ENCODE assay signal across 26 cellular contexts in genomic region chr16:31193874-31194273, GRCh38. TPM values are rescaled to one million over a fixed set of nuclear protein-coding genes. Genes with fewer than 3 reads are reported as not detected.
DNase-seq lines count a peak whose midpoint lies in the region; ATAC-seq and TF ChIP-seq lines count a peak whose summit lies in the region.
"Had no signal": no experiment of that assay in that cellular context is flagged by ENCODE, and none has a peak within 500 bp of the region (broad histone marks: within the 10 kb centered on the region; RNA-seq: fewer than 3 reads in every experiment).

No MANE protein-coding gene starts in this region.

- H3K27me3 Mint-ChIP-seq in activated T-cell treated with anti-CD3 and anti-CD28 coated beads, Interleukin-2, amount 50 U/mL, for 72 hours (ENCODE audit: low read depth): no peaks in the 10 kb centered on the region
- H3K27me3 Mint-ChIP-seq in neural progenitor cell (ENCODE audit: insufficient read depth, low read depth): peaks cover 15% of the 10 kb centered on the region
- H3K27me3 Mint-ChIP-seq: activated CD4-positive, alpha-beta T cell treated with anti-CD3 and anti-CD28 coated beads for 36 hours; CD4-positive, alpha-beta memory T cell; memory B cell had no signal

- H2AFZ ChIP-seq in HCT116 (ENCODE audit: low read depth, low read length, poor library complexity, severe bottlenecking): no peak overlapping the region
- no peak overlapping the region for H2AFZ ChIP-seq in neural progenitor cell (replicated peaks)

- no peak overlapping the region for H3K4me2 ChIP-seq in HCT116 (ENCODE audit: low read length)
- no peak overlapping the region for H3K4me2 ChIP-seq in neural progenitor cell

- H4K20me1 ChIP-seq in HCT116 (ENCODE audit: insufficient read depth) (peaks cover 56% of the 10 kb centered on the region; the same call in 1 of the 2 replicates), neural progenitor cell (ENCODE audit: low read depth) (peaks cover 95% of the 10 kb centered on the region)

- H3K4me1 ChIP-seq in HCT116 (ENCODE audit: control insufficient read depth in 1 of 2, insufficient read depth in 2 of 2, low read length in 2 of 2): no peaks in the 10 kb centered on the region
- H3K4me1 ChIP-seq in neural progenitor cell: no peaks in the 10 kb centered on the region
- H3K4me1 ChIP-seq in gastrocnemius medialis: no peaks in the 10 kb centered on the region
- no peaks in the 10 kb centered on the region for H3K4me1 ChIP-seq in upper lobe of right lung
- H3K4me1 ChIP-seq: psoas muscle, testis had no signal

- DNase-seq in activated T-cell treated with anti-CD3 and anti-CD28 coated beads, Interleukin-2, amount 50 U/mL, for 72 hours: no peak
- no peak for DNase-seq in activated T-cell treated with anti-CD3 and anti-CD28 coated beads, Interleukin-2, amount 50 U/mL, for 1 hour
- DNase-seq in HCT116 (ENCODE audit: low read depth, low spot score) (no peak), neural progenitor cell (ENCODE audit: low spot score) (no peak), gastrocnemius medialis (no peak), upper lobe of right lung (no peak)
- DNase-seq in activated naive CD4-positive, alpha-beta T cell treated with anti-CD3 and anti-CD28 coated beads, Interleukin-2, amount 50 U/mL, for 72 hours (ENCODE audit: low spot score in 2 of 2): no peak
- DNase-seq: activated CD4-positive, alpha-beta T cell treated with anti-CD3 and anti-CD28 coated beads for 36 hours; AML-193; CD4-positive, alpha-beta memory T cell; H7; hippocampal formation; left colon; NCI-H1417 treated with DMSO at 0.1 percent for 48 hours; psoas muscle; stimulated activated naive CD8-positive, alpha-beta T cell treated with anti-CD3 and anti-CD28 coated beads, Interleukin-15, Interleukin-2, amounts not matched to agents 100 U/mL and 50 U/mL, for 24 hours; testis had no signal

- CTCF ChIA-PET in HCT116 (lab: Charles Lee): no interaction called here

- H3K9me3 Mint-ChIP-seq in activated T-cell treated with anti-CD3 and anti-CD28 coated beads, Interleukin-2, amount 50 U/mL, for 72 hours: no peaks in the 10 kb centered on the region
- H3K9me3 Mint-ChIP-seq in activated naive CD4-positive, alpha-beta T cell treated with anti-CD3 and anti-CD28 coated beads, Interleukin-2, amount 50 U/mL, for 72 hours: no peaks in the 10 kb centered on the region
- no peaks in the 10 kb centered on the region for H3K9me3 Mint-ChIP-seq in neural progenitor cell
- H3K9me3 Mint-ChIP-seq: memory B cell had no signal

- intact Hi-C loops in HCT116 (cut with micrococcal nuclease): no loop called here
- intact Hi-C loops in gastrocnemius medialis (cut with DNase I; ENCODE audit: low total_unique reads): no loop called here
- intact Hi-C loops in upper lobe of right lung (cut with DNase I): no loop called here

- no peak overlapping the region for H3K9ac ChIP-seq in HCT116 (ENCODE audit: low read length)
- no peak overlapping the region for H3K9ac ChIP-seq in neural progenitor cell

- no peaks in the 10 kb centered on the region for H3K9me3 ChIP-seq in HCT116 (ENCODE audit: control insufficient read depth in 1 of 2, insufficient read depth in 1 of 2, low read depth in 1 of 2, low read length in 2 of 2)
- no peaks in the 10 kb centered on the region for H3K9me3 ChIP-seq in neural progenitor cell (ENCODE audit: low read depth)
- H3K9me3 ChIP-seq in gastrocnemius medialis: no peaks in the 10 kb centered on the region
- H3K9me3 ChIP-seq in upper lobe of right lung: no peaks in the 10 kb centered on the region
- H3K9me3 ChIP-seq: psoas muscle, testis had no signal

- peaks cover 94% of the 10 kb centered on the region for H3F3A ChIP-seq in neural progenitor cell (ENCODE audit: low read depth)

- H3K9me2 ChIP-seq in HCT116 (ENCODE audit: insufficient read depth): no peaks in the 10 kb centered on the region

- in situ Hi-C loops in gastrocnemius medialis (cut with MboI; ENCODE audit: low sequenced_read_pairs in 4 of 4): loop anchor here in 2 of 4 donors (25.0 kb wide), 1 partner anchor 668 kb away; the partner anchor contains the start of gene ZNF267 (in 2 of the 2)

- H3K27me3 ChIP-seq in HCT116 (ENCODE audit: insufficient read depth, low read length) (no peaks in the 10 kb centered on the region), neural progenitor cell (no peaks in the 10 kb centered on the region), gastrocnemius medialis (no peaks in the 10 kb centered on the region), upper lobe of right lung (no peaks in the 10 kb centered on the region)
- H3K27me3 ChIP-seq: testis had no signal

- TF ChIP-seq POLR2A in HCT116 (IDR thresholded peaks at IDR 0.05; ENCODE audit: borderline replicate concordance, extremely low read depth, insufficient read depth, insufficient read length) (no peak), gastrocnemius medialis (IDR thresholded peaks at IDR 0.05) (no peak)

- peaks cover 89% of the 10 kb centered on the region for H3K4me1 Mint-ChIP-seq in activated T-cell treated with anti-CD3 and anti-CD28 coated beads, Interleukin-2, amount 50 U/mL, for 72 hours (ENCODE audit: low read depth)
- no peaks in the 10 kb centered on the region for H3K4me1 Mint-ChIP-seq in neural progenitor cell

- ATAC-seq in activated T-cell treated with anti-CD3 and anti-CD28 coated beads, Interleukin-2, amount 50 U/mL, for 72 hours (replicated peaks in 1 of 2): peak in 1 of 2 donors; percentile 0
- no peak for ATAC-seq in HCT116
- ATAC-seq in activated naive CD4-positive, alpha-beta T cell treated with anti-CD3 and anti-CD28 coated beads, Interleukin-2, amount 50 U/mL, for 72 hours: no peak
- ATAC-seq in gastrocnemius medialis: no peak
- no peak for ATAC-seq in HG02763 (IDR thresholded peaks at IDR 0.05; ENCODE audit: unreplicated experiment)
- no peak for ATAC-seq in upper lobe of right lung
- ATAC-seq: activated CD4-positive, alpha-beta T cell treated with anti-CD3 and anti-CD28 coated beads for 36 hours; left colon; psoas muscle; stimulated activated naive CD8-positive, alpha-beta T cell treated with anti-CD3 and anti-CD28 coated beads, Interleukin-15, Interleukin-2, amounts not matched to agents 100 U/mL and 50 U/mL, for 24 hours had no signal

- TF ChIP-seq CTCF in HCT116 (IDR thresholded peaks at IDR 0.05 in 2 of 3, conservative IDR thresholded peaks at IDR 0.05 in 1 of 3; ENCODE audit: borderline replicate concordance in 1 of 3, insufficient read depth in 1 of 3, low read depth in 2 of 3, low read length in 2 of 3) (no peak), neural progenitor cell (IDR thresholded peaks at IDR 0.05) (no peak), gastrocnemius medialis (IDR thresholded peaks at IDR 0.05 in 4 of 5, conservative IDR thresholded peaks at IDR 0.05 in 1 of 5) (no peak), upper lobe of right lung (IDR thresholded peaks at IDR 0.05) (no peak)

- H3K27ac ChIP-seq in HCT116 (ENCODE audit: low read depth, low read length) (no peak overlapping the region), neural progenitor cell (no peak overlapping the region), gastrocnemius medialis (no peak overlapping the region), upper lobe of right lung (no peak overlapping the region)
- H3K27ac ChIP-seq: psoas muscle, SK-N-MC, testis had no signal

- H3K4me3 ChIP-seq in HCT116 (replicated peaks in 1 of 2; ENCODE audit: low read depth in 1 of 2, low read length in 2 of 2): no peak overlapping the region
- no peak overlapping the region for H3K4me3 ChIP-seq in neural progenitor cell
- H3K4me3 ChIP-seq in gastrocnemius medialis: no peak overlapping the region
- H3K4me3 ChIP-seq in upper lobe of right lung: no peak overlapping the region
- H3K4me3 ChIP-seq: psoas muscle, SK-N-MC, testis had no signal

- POLR2A ChIA-PET in HCT116 (lab: Charles Lee): interaction anchor here (0.9 kb wide), 1 partner anchor 14 kb away, joined by 4 read pairs; the partner anchor contains the start of gene FUS

- H3K36me3 ChIP-seq in HCT116 (ENCODE audit: control insufficient read depth in 1 of 2, insufficient read depth in 2 of 2, low read length in 2 of 2): peaks cover 72 to 93% of the 10 kb centered on the region in 2 experiments
- peaks cover 19% of the 10 kb centered on the region for H3K36me3 ChIP-seq in neural progenitor cell
- H3K36me3 ChIP-seq in gastrocnemius medialis: peaks cover 5 to 82% of the 10 kb centered on the region in 2 donors
- H3K36me3 ChIP-seq in upper lobe of right lung: peaks cover 87% of the 10 kb centered on the region

- H3K79me2 ChIP-seq in HCT116 (ENCODE audit: insufficient read depth, low read length) (peaks cover 83% of the 10 kb centered on the region), neural progenitor cell (ENCODE audit: low read depth) (peaks cover 38% of the 10 kb centered on the region)

- BruUV-seq in HCT116 (replicated peaks; lab: Mats Ljungman, UMichigan): no TSS peak

- RAD21 ChIA-PET in HCT116 (lab: Charles Lee; ENCODE audit: low non-redundant PET in 1 of 2, low total read pairs in 2 of 2, uncharacterized antibody in 2 of 2, unreplicated experiment in 2 of 2): no interaction called here

- H3K36me3 Mint-ChIP-seq in activated T-cell treated with anti-CD3 and anti-CD28 coated beads, Interleukin-2, amount 50 U/mL, for 72 hours (ENCODE audit: insufficient read depth in 2 of 2): peaks cover 30 to 75% of the 10 kb centered on the region in 2 donors
- H3K36me3 Mint-ChIP-seq in activated naive CD4-positive, alpha-beta T cell treated with anti-CD3 and anti-CD28 coated beads, Interleukin-2, amount 50 U/mL, for 72 hours: peaks cover 37 to 73% of the 10 kb centered on the region in 2 donors
- H3K36me3 Mint-ChIP-seq in neural progenitor cell: peaks cover 57% of the 10 kb centered on the region

- no peak for TF ChIP-seq RAD21 in HCT116 (IDR thresholded peaks at IDR 0.05; ENCODE audit: low read depth)

- peak overlapping the region; percentile 8 for H3K27ac Mint-ChIP-seq in activated T-cell treated with anti-CD3 and anti-CD28 coated beads, Interleukin-2, amount 50 U/mL, for 72 hours
- H3K27ac Mint-ChIP-seq in activated naive CD4-positive, alpha-beta T cell treated with anti-CD3 and anti-CD28 coated beads, Interleukin-2, amount 50 U/mL, for 72 hours: peak overlapping the region; percentile 31 to 96
- H3K27ac Mint-ChIP-seq in neural progenitor cell: peak overlapping the region; percentile 86
- H3K27ac Mint-ChIP-seq: memory B cell had no signal

- H3K4me3 Mint-ChIP-seq in activated T-cell treated with anti-CD3 and anti-CD28 coated beads, Interleukin-2, amount 50 U/mL, for 72 hours: no peak overlapping the region
- no peak overlapping the region for H3K4me3 Mint-ChIP-seq in neural progenitor cell
- H3K4me3 Mint-ChIP-seq: activated CD4-positive, alpha-beta T cell treated with anti-CD3 and anti-CD28 coated beads for 36 hours; memory B cell had no signal

RNA-seq across cellular contexts. Expression of gene PYCARD, which starts 8.7 kb away (rescaled TPM):
- total RNA-seq in activated T-cell treated with anti-CD3 and anti-CD28 coated beads, Interleukin-2, amount 50 U/mL, for 72 hours: 10 to 100 TPM in 1 of 2 donors, 1 to 10 TPM in 1; 7.4 to 13.6 TPM
- total RNA-seq in HCT116 (2021; ENCODE audit: unreplicated experiment): not detected
- polyA plus RNA-seq in HCT116 (2012): 0.24 TPM in 1 of 2 replicates, not detected in the other
- 10 to 100 TPM in 1 of 2 donors, 1 to 10 TPM in 1; 1.2 to 19.7 TPM for total RNA-seq in activated naive CD4-positive, alpha-beta T cell treated with anti-CD3 and anti-CD28 coated beads, Interleukin-2, amount 50 U/mL, for 72 hours
- total RNA-seq in neural progenitor cell (ENCODE audit: low replicate concordance): 0.81 TPM in 1 of 2 replicates, not detected in the other
- 10 to 100 TPM in 1 of 4 donors, 1 to 10 TPM in 3; 1.3 to 16.4 (median 3.7) TPM for total RNA-seq in gastrocnemius medialis
- total RNA-seq in upper lobe of right lung: 49.5 TPM
- total RNA-seq: A172 had no signal

RNA-seq across cellular contexts. Expression of gene FUS, which starts 13.9 kb away (rescaled TPM):
- total RNA-seq in activated T-cell treated with anti-CD3 and anti-CD28 coated beads, Interleukin-2, amount 50 U/mL, for 72 hours: 100 to 1,000 TPM; 411 to 528 TPM
- total RNA-seq in HCT116 (2021; ENCODE audit: unreplicated experiment): 522 TPM
- 224 and 307 TPM in 2 replicates for polyA plus RNA-seq in HCT116 (2012)
- 100 to 1,000 TPM; 486 to 763 TPM for total RNA-seq in activated naive CD4-positive, alpha-beta T cell treated with anti-CD3 and anti-CD28 coated beads, Interleukin-2, amount 50 U/mL, for 72 hours
- 81.7 and 127 TPM in 2 replicates for total RNA-seq in neural progenitor cell (ENCODE audit: low replicate concordance)
- total RNA-seq in gastrocnemius medialis: 10 to 100 TPM; 20.6 to 45.9 (median 35.1) TPM
- total RNA-seq in upper lobe of right lung: 175 TPM

RNA-seq across cellular contexts. Expression of gene TRIM72, which starts 20.0 kb away (rescaled TPM):
- total RNA-seq in activated T-cell treated with anti-CD3 and anti-CD28 coated beads, Interleukin-2, amount 50 U/mL, for 72 hours: under 1 TPM in 1 of 2 donors, not detected in 1; 0.05 TPM
- total RNA-seq in HCT116 (2021; ENCODE audit: unreplicated experiment): 43.8 TPM
- 24.6 and 26.2 TPM in 2 replicates for polyA plus RNA-seq in HCT116 (2012)
- total RNA-seq in activated naive CD4-positive, alpha-beta T cell treated with anti-CD3 and anti-CD28 coated beads, Interleukin-2, amount 50 U/mL, for 72 hours: under 1 TPM; 0.06 to 0.09 TPM
- 0.07 TPM in 1 of 2 replicates, not detected in the other for total RNA-seq in neural progenitor cell (ENCODE audit: low replicate concordance)
- total RNA-seq in gastrocnemius medialis: 100 to 1,000 TPM in 2 of 4 donors, 10 to 100 TPM in 2; 76.7 to 101 (median 97.4) TPM
- total RNA-seq in upper lobe of right lung: 0.17 TPM
- total RNA-seq: CD4-positive, alpha-beta memory T cell; dermis microvascular lymphatic vessel endothelial cell; endothelial cell of umbilical vein; fibroblast of lung; left colon; T-helper 2 cell treated with Interferon-gamma antibody and Interleukin-4, amounts not matched to agents 100 ng/mL and 5 ng/mL, for 36 hours had no signal
- polyA plus RNA-seq: CD4-positive, alpha-beta memory T cell; endothelial cell of umbilical vein; fibroblast of lung had no signal

RNA-seq across cellular contexts. Expression of gene PYDC1, which starts 23.1 kb away (rescaled TPM):
- not detected for total RNA-seq in activated T-cell treated with anti-CD3 and anti-CD28 coated beads, Interleukin-2, amount 50 U/mL, for 72 hours
- total RNA-seq in HCT116 (2021; ENCODE audit: unreplicated experiment): not detected
- 0.29 and 0.31 TPM in 2 replicates for polyA plus RNA-seq in HCT116 (2012)
- not detected for total RNA-seq in activated naive CD4-positive, alpha-beta T cell treated with anti-CD3 and anti-CD28 coated beads, Interleukin-2, amount 50 U/mL, for 72 hours
- total RNA-seq in neural progenitor cell (ENCODE audit: low replicate concordance): not detected in 2 replicates
- total RNA-seq in gastrocnemius medialis: not detected
- not detected for total RNA-seq in upper lobe of right lung
- total RNA-seq: A172; activated CD4-positive, alpha-beta T cell treated with anti-CD3 and anti-CD28 coated beads for 36 hours; CD4-positive, alpha-beta memory T cell; dermis microvascular lymphatic vessel endothelial cell; endothelial cell of umbilical vein; fibroblast of lung; H7; HT1080; left colon; psoas muscle; T-helper 2 cell treated with Interferon-gamma antibody and Interleukin-4, amounts not matched to agents 100 ng/mL and 5 ng/mL, for 36 hours; testis had no signal
- polyA plus RNA-seq: CD4-positive, alpha-beta memory T cell; endothelial cell of umbilical vein; fibroblast of lung; psoas muscle had no signal

RNA-seq across cellular contexts. Expression of gene PRSS36, which starts 44.0 kb away (rescaled TPM):
- total RNA-seq in activated T-cell treated with anti-CD3 and anti-CD28 coated beads, Interleukin-2, amount 50 U/mL, for 72 hours: under 1 TPM; 0.19 TPM
- not detected for total RNA-seq in HCT116 (2021; ENCODE audit: unreplicated experiment)
- 0.33 and 0.92 TPM in 2 replicates for polyA plus RNA-seq in HCT116 (2012)
- total RNA-seq in activated naive CD4-positive, alpha-beta T cell treated with anti-CD3 and anti-CD28 coated beads, Interleukin-2, amount 50 U/mL, for 72 hours: 1 to 10 TPM; 1.0 to 1.1 TPM
- 0.30 and 0.68 TPM in 2 replicates for total RNA-seq in neural progenitor cell (ENCODE audit: low replicate concordance)
- 1 to 10 TPM in 3 of 4 donors, not detected in 1; 1.0 to 8.1 (median 3.7) TPM for total RNA-seq in gastrocnemius medialis
- 3.5 TPM for total RNA-seq in upper lobe of right lung
- total RNA-seq: endothelial cell of umbilical vein had no signal

Comparison
In these comparisons a context has a peak if more than half of its experiments do, and no peak if none do; other contexts are left out.
1. H3K27ac Mint-ChIP-seq: peak in every context shown above with its lines; median percentile 86 in neural progenitor cell; 64 in activated naive CD4-positive, alpha-beta T cell treated with anti-CD3 and anti-CD28 coated beads, Interleukin-2, amount 50 U/mL, for 72 hours; 8 in activated T-cell treated with anti-CD3 and anti-CD28 coated beads, Interleukin-2, amount 50 U/mL, for 72 hours.
2. RNA of gene TRIM72, which starts 20.0 kb away (total RNA-seq): 76.7 to 101 TPM in gastrocnemius medialis and 43.8 TPM in HCT116 (single experiment); 0.17 TPM in upper lobe of right lung (single experiment), 0.06 to 0.09 TPM in activated naive CD4-positive, alpha-beta T cell treated with anti-CD3 and anti-CD28 coated beads, Interleukin-2, amount 50 U/mL, for 72 hours, 0.07 TPM in neural progenitor cell and 0.05 TPM in activated T-cell treated with anti-CD3 and anti-CD28 coated beads, Interleukin-2, amount 50 U/mL, for 72 hours; every median in the first group is over 10 times any median in the second.